20 cellular contexts compared by ENCODE assay signal in genomic region chr19:46407891-46408426, GRCh38. TPM values are rescaled to one million over a fixed set of nuclear protein-coding genes. Genes with fewer than 3 reads are reported as not detected.
DNase-seq lines count a peak whose midpoint lies in the region; ATAC-seq, FAIRE-seq and TF ChIP-seq lines count a peak whose summit lies in the region.
"Had no signal": no experiment of that assay in that cellular context is flagged by ENCODE, and none has a peak within 500 bp of the region (broad histone marks: within the 10 kb centered on the region; RNA-seq: fewer than 3 reads in every experiment).

No MANE protein-coding gene starts in this region.

- no peak overlapping the region for H2AK5ac ChIP-seq in H9 (ENCODE audit: insufficient read length, low read length)

- no peak for ATAC-seq in GM21528 (IDR thresholded peaks at IDR 0.05; ENCODE audit: low FRiP score, unreplicated experiment)
- ATAC-seq: GM12878 had no signal

- H3K79me2 ChIP-seq in H9 (ENCODE audit: insufficient read depth, low read length) (peaks cover 6% of the 10 kb centered on the region; the same call in 1 of the 2 replicates), hepatocyte (peaks cover 37% of the 10 kb centered on the region), smooth muscle cell (ENCODE audit: low read depth) (peaks cover 31% of the 10 kb centered on the region)

- no CpG with 5 or more reads among the region's 14 CpGs for WGBS in H9 (ENCODE audit: extremely low coverage, insufficient read length, low lambda C conversion rate)
- 58% methylated on average over 14 of the region's 14 CpGs for WGBS in hepatocyte (ENCODE audit: low lambda C conversion rate, missing lambda C conversion rate)
- WGBS in smooth muscle cell (ENCODE audit: low lambda C conversion rate) = 54% methylated on average over 13 of the region's 14 CpGs

- H3K27me3 ChIP-seq in H9 (ENCODE audit: insufficient read depth, low read length) (no peaks in the 10 kb centered on the region; the same call in 1 of the 2 replicates), bronchial epithelial cell (ENCODE audit: control insufficient read depth, insufficient read depth, low read length) (no peaks in the 10 kb centered on the region), hepatocyte (no peaks in the 10 kb centered on the region), smooth muscle cell (ENCODE audit: low read depth) (no peaks in the 10 kb centered on the region)

- no peak overlapping the region for H3K14ac ChIP-seq in H9 (ENCODE audit: insufficient read depth, low read length)

- no peak for DNase-seq in H9
- no peak for DNase-seq in bronchial epithelial cell (ENCODE audit: low read depth)
- peak; percentile 3 for DNase-seq in hepatocyte (ENCODE audit: low spot score)
- no peak for DNase-seq in smooth muscle cell (lab: John Stamatoyannopoulos, UW; ENCODE audit: unreplicated experiment)
- DNase-seq in NCI-H2227 (lab: John Stamatoyannopoulos, UW; ENCODE audit: unreplicated experiment) = no peak
- no peak for DNase-seq in nucleus accumbens (lab: John Stamatoyannopoulos, UW)
- DNase-seq in dermis blood vessel endothelial cell = no peak
- DNase-seq: activated CD4-positive, alpha-beta T cell treated with anti-CD3 and anti-CD28 coated beads for 1 hour; activated CD8-positive, alpha-beta memory T cell treated with anti-CD3 and anti-CD28 coated beads, Interleukin-2, amount 50 U/mL, for 4 hours; activated naive CD4-positive, alpha-beta T cell treated with anti-CD3 and anti-CD28 coated beads for 36 hours; COR-L47; GOT3; NCI-H2107; NCI-H748 treated with DMSO at 0.1 percent for 48 hours; stimulated activated CD4-positive, alpha-beta T cell treated with anti-CD3 and anti-CD28 coated beads, Interleukin-4, amount 100 ng/mL, for 4 hours; T-helper 2 cell had no signal

- H2AFZ ChIP-seq in H9 (ENCODE audit: low read length) (no peak overlapping the region), hepatocyte (no peak overlapping the region), smooth muscle cell (ENCODE audit: low read depth) (no peak overlapping the region)

- H3K23ac ChIP-seq in H9 (ENCODE audit: insufficient read length, low read depth, low read length) = no peak overlapping the region

- peaks cover 11 to 17% (median 12%) of the 10 kb centered on the region in 3 experiments for H3K36me3 Mint-ChIP-seq in H9 (ENCODE audit: insufficient read depth in 1 of 3, low read depth in 3 of 3)

- H3K9me3 ChIP-seq in H9 (ENCODE audit: control insufficient read depth, low read depth, low read length) (no peaks in the 10 kb centered on the region), hepatocyte (ENCODE audit: low read depth) (no peaks in the 10 kb centered on the region), smooth muscle cell (replicated peaks; ENCODE audit: low read depth) (no peaks in the 10 kb centered on the region)
- H3K9me3 ChIP-seq: transverse colon had no signal

- H4K8ac ChIP-seq in H9 (replicated peaks; ENCODE audit: insufficient read length, low read depth, low read length) = no peak overlapping the region

- no peak overlapping the region for H2BK12ac ChIP-seq in H9 (ENCODE audit: insufficient read length, low read depth, low read length)

- no peak overlapping the region for H3K4me3 ChIP-seq in bronchial epithelial cell (ENCODE audit: low read depth, low read length)
- H3K4me3 ChIP-seq in hepatocyte = no peak overlapping the region
- H3K4me3 ChIP-seq in smooth muscle cell = no peak overlapping the region
- H3K4me3 ChIP-seq: GM12878, transverse colon had no signal

- H2BK5ac ChIP-seq in H9 (ENCODE audit: insufficient read length, low read length) = no peak overlapping the region

- H2BK120ac ChIP-seq in H9 (ENCODE audit: low read depth, low read length, poor library complexity, severe bottlenecking) = no peak overlapping the region

- H3T11ph ChIP-seq in H9 (ENCODE audit: low read length) = no peak overlapping the region

- peaks cover 58% of the 10 kb centered on the region for H3K27me3 Mint-ChIP-seq in H9 (ENCODE audit: low read depth)

- H2BK15ac ChIP-seq in H9 (ENCODE audit: low read depth, low read length) = no peak overlapping the region

- H2BK20ac ChIP-seq in H9 (ENCODE audit: low read depth, low read length, poor library complexity, severe bottlenecking) = no peak overlapping the region

- H3K9me2 ChIP-seq in hepatocyte (replicated peaks; ENCODE audit: insufficient read depth) = no peaks in the 10 kb centered on the region

- H3K23me2 ChIP-seq in H9 (ENCODE audit: insufficient read length, low read depth, low read length, poor library complexity, severe bottlenecking) = peaks cover 35% of the 10 kb centered on the region

- H3K56ac ChIP-seq in H9 (ENCODE audit: insufficient read length, low read depth, low read length) = no peak overlapping the region

- H3K4me2 ChIP-seq in H9 (ENCODE audit: insufficient read depth, insufficient read length, low read length) (peak overlapping the region; percentile 63), hepatocyte (peak overlapping the region; percentile 79), smooth muscle cell (peak overlapping the region; percentile 77)

- peak overlapping the region; percentile 14 for H3K9ac ChIP-seq in H9 (ENCODE audit: extremely low read depth, insufficient read length, low read length)
- no peak overlapping the region for H3K9ac ChIP-seq in smooth muscle cell (ENCODE audit: low read depth)

- H3K18ac ChIP-seq in H9 (ENCODE audit: insufficient read length, low read depth, low read length) = peak overlapping the region; percentile 3

- H3K27ac Mint-ChIP-seq in H9 = no peak overlapping the region
- H3K27ac Mint-ChIP-seq: activated naive CD4-positive, alpha-beta T cell treated with anti-CD3 and anti-CD28 coated beads for 36 hours had no signal

- H3K36me3 ChIP-seq in bronchial epithelial cell (ENCODE audit: control insufficient read depth, insufficient read depth, low read length) (peaks cover 3% of the 10 kb centered on the region), hepatocyte (replicated peaks; ENCODE audit: insufficient read depth, low read depth) (no peaks in the 10 kb centered on the region), smooth muscle cell (ENCODE audit: low read depth) (no peaks in the 10 kb centered on the region)
- H3K36me3 ChIP-seq: transverse colon had no signal

- H3K4ac ChIP-seq in H9 (ENCODE audit: low read depth, low read length) = no peak overlapping the region

- FAIRE-seq in bronchial epithelial cell (lab: Jason Lieb, UNC) = peak; percentile 83
- FAIRE-seq: GM12878 had no signal

- H3K4me1 Mint-ChIP-seq in H9 = peaks cover 41 to 57% of the 10 kb centered on the region in 2 experiments

- H3K4me3 Mint-ChIP-seq in H9 = peak overlapping the region; percentile 66 to 80
- H3K4me3 Mint-ChIP-seq: activated naive CD4-positive, alpha-beta T cell treated with anti-CD3 and anti-CD28 coated beads for 36 hours had no signal

- H4K20me1 ChIP-seq in H9 (ENCODE audit: control insufficient read depth, insufficient read depth, insufficient read length) (peaks cover 2% of the 10 kb centered on the region), hepatocyte (ENCODE audit: insufficient read depth, poor library complexity, severe bottlenecking) (peaks cover 21% of the 10 kb centered on the region), smooth muscle cell (ENCODE audit: low read depth) (peaks cover 55% of the 10 kb centered on the region)

- H4K91ac ChIP-seq in H9 (ENCODE audit: insufficient read length, low read depth, low read length) = no peak overlapping the region

- H3K79me1 ChIP-seq in H9 (ENCODE audit: insufficient read depth, low read depth, low read length, poor library complexity, severe bottlenecking) = peaks cover 7% of the 10 kb centered on the region

- H3K27ac ChIP-seq in H9 (ENCODE audit: insufficient read length, low read depth, low read length) = no peak overlapping the region
- H3K27ac ChIP-seq in hepatocyte = peak overlapping the region; percentile 89
- peak overlapping the region; percentile 39 for H3K27ac ChIP-seq in smooth muscle cell (ENCODE audit: low read depth)

- no peak for TF ChIP-seq CTCF in H9 (conservative IDR thresholded peaks at IDR 0.05)
- no peak for TF ChIP-seq CTCF in bronchial epithelial cell (IDR thresholded peaks at IDR 0.05; ENCODE audit: insufficient read depth, low read length, severe bottlenecking)
- TF ChIP-seq CTCF in hepatocyte (IDR thresholded peaks at IDR 0.05; ENCODE audit: poor library complexity) = no peak
- TF ChIP-seq CTCF in smooth muscle cell (IDR thresholded peaks at IDR 0.05; ENCODE audit: borderline replicate concordance, insufficient read depth, poor library complexity, severe bottlenecking) = no peak

- no peak overlapping the region for H4K5ac ChIP-seq in H9 (ENCODE audit: insufficient read length, low read depth, low read length)

- H3K9me3 Mint-ChIP-seq in H9 = no peaks in the 10 kb centered on the region; a peak in 1 of 5 replicates
- H3K9me3 Mint-ChIP-seq: activated naive CD4-positive, alpha-beta T cell treated with anti-CD3 and anti-CD28 coated beads for 36 hours had no signal

- H3K4me1 ChIP-seq in H9 (ENCODE audit: insufficient read depth, low read length) = peaks cover 4% of the 10 kb centered on the region; the same call in 1 of the 2 replicates
- H3K4me1 ChIP-seq in hepatocyte (ENCODE audit: insufficient read depth) = peaks cover 59% of the 10 kb centered on the region
- H3K4me1 ChIP-seq in smooth muscle cell (ENCODE audit: low read depth) = peaks cover 31% of the 10 kb centered on the region

- H3F3A ChIP-seq in smooth muscle cell (ENCODE audit: low read depth) = peaks cover 11% of the 10 kb centered on the region

RNA-seq across cellular contexts. Expression of gene CCDC8, which starts 5.4 kb away (rescaled TPM):
- total RNA-seq in H9 (2021) (27.5 and 28.7 TPM in 2 replicates), bronchial epithelial cell (4.7 and 10.3 TPM in 2 replicates), hepatocyte (36.4 and 51.7 TPM in 2 replicates), smooth muscle cell (17.9 and 19.4 TPM in 2 replicates), dermis blood vessel endothelial cell (0.56 and 0.68 TPM in 2 replicates)
- polyA plus RNA-seq in hepatocyte (46.8 and 55.9 TPM in 2 replicates), smooth muscle cell (44.5 and 53.9 TPM in 2 replicates)
- total RNA-seq: activated naive CD4-positive, alpha-beta T cell treated with anti-CD3 and anti-CD28 coated beads for 36 hours had no signal

RNA-seq across cellular contexts. Expression of gene PNMA8C, which starts 20.8 kb away (rescaled TPM):
- total RNA-seq in H9 (2021) = 1.7 and 1.8 TPM in 2 replicates
- total RNA-seq in bronchial epithelial cell = not detected in 2 replicates
- total RNA-seq in hepatocyte = 0.27 TPM in 1 of 2 replicates, not detected in the other
- not detected in 2 replicates for polyA plus RNA-seq in hepatocyte
- total RNA-seq in smooth muscle cell = not detected in 2 replicates
- polyA plus RNA-seq in smooth muscle cell = not detected in 2 replicates
- total RNA-seq in dermis blood vessel endothelial cell = not detected in 2 replicates
- total RNA-seq: activated naive CD4-positive, alpha-beta T cell treated with anti-CD3 and anti-CD28 coated beads for 36 hours; GM12878; mesenteric fat pad; transverse colon had no signal
- polyA plus RNA-seq: GM12878 had no signal
